Comparison of ENCODE assay signal across 2 cellular contexts in the genomic region with DNA sequence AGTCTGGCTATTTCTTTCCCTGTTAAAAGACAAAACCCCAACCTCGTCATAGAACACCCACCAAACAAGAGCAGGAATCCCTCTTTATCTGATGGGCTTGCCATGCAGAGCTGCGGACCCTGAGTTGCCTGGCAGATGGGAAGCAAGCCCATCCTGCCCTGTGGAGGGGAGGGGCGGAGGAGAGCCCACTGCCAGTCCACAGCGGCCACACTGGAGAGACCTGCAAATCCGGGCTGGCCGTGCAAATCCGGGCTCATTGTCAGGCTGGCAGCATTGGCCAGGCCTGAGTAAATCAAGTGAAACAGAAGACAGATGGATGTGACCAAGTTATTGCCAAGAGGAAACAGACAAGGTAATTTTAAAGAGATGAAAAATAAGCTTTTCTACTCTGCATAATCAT.
TF ChIP-seq lines count a peak whose summit lies in the region.

No MANE protein-coding gene starts in this region.

TF ChIP-seq in A549, 52 proteins besides CTCF, POLR2A, EP300 and RAD21:
- TF ChIP-seq EHF (CRISPR knock-in tag; IDR thresholded peaks at IDR 0.05) (no peak), BCL3 (IDR thresholded peaks at IDR 0.05) (no peak), HOXB13 (CRISPR knock-in tag; IDR thresholded peaks at IDR 0.05; ENCODE audit: low read depth) (no peak), CEBPB (IDR thresholded peaks at IDR 0.05) (no peak), HDAC2 (IDR thresholded peaks at IDR 0.05) (no peak), ZSCAN20 (CRISPR knock-in tag; IDR thresholded peaks at IDR 0.05) (no peak), ESRRA (IDR thresholded peaks at IDR 0.05; ENCODE audit: borderline replicate concordance, low read length) (no peak), POLR2AphosphoS2 (conservative IDR thresholded peaks at IDR 0.05; ENCODE audit: low read length) (no peak), ZC3H11A (IDR thresholded peaks at IDR 0.05) (no peak), KDM5A (IDR thresholded peaks at IDR 0.05) (no peak), PHF8 (IDR thresholded peaks at IDR 0.05; ENCODE audit: borderline replicate concordance, low read depth) (no peak), EHMT2 (IDR thresholded peaks at IDR 0.05; ENCODE audit: low read depth) (no peak), TFCP2L1 (CRISPR knock-in tag; IDR thresholded peaks at IDR 0.05) (no peak), SREBF2 (IDR thresholded peaks at IDR 0.05) (no peak), CBX8 (IDR thresholded peaks at IDR 0.05) (no peak), HEYL (CRISPR knock-in tag; IDR thresholded peaks at IDR 0.05) (no peak), REST (IDR thresholded peaks at IDR 0.05) (no peak)
- TF ChIP-seq, protein P1, sequence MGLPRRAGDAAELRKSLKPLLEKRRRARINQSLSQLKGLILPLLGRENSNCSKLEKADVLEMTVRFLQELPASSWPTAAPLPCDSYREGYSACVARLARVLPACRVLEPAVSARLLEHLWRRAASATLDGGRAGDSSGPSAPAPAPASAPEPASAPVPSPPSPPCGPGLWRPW (IDR thresholded peaks at IDR 0.05): no peak
- TF ChIP-seq, protein P2, sequence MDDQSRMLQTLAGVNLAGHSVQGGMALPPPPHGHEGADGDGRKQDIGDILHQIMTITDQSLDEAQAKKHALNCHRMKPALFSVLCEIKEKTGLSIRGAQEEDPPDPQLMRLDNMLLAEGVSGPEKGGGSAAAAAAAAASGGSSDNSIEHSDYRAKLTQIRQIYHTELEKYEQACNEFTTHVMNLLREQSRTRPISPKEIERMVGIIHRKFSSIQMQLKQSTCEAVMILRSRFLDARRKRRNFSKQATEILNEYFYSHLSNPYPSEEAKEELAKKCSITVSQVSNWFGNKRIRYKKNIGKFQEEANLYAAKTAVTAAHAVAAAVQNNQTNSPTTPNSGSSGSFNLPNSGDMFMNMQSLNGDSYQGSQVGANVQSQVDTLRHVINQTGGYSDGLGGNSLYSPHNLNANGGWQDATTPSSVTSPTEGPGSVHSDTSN (IDR thresholded peaks at IDR 0.05): no peak

TF ChIP-seq in H1, 55 proteins besides CTCF, POLR2A, EP300 and RAD21:
- TF ChIP-seq CEBPB (IDR thresholded peaks at IDR 0.05; ENCODE audit: low read depth, low read length) (no peak), CHD1 (IDR thresholded peaks at IDR 0.05; ENCODE audit: low read depth, low read length) (no peak), TAF7 (optimal IDR thresholded peaks at IDR 0.05; ENCODE audit: borderline replicate concordance, low read depth, low read length) (no peak), ZNF274 (IDR thresholded peaks at IDR 0.05; ENCODE audit: borderline replicate concordance, extremely low read depth, low read length) (no peak), PHF8 (conservative IDR thresholded peaks at IDR 0.05; ENCODE audit: low read depth, low read length) (no peak), NRF1 (IDR thresholded peaks at IDR 0.05; ENCODE audit: low read depth, low read length) (no peak), TBP (IDR thresholded peaks at IDR 0.05; ENCODE audit: low read depth, low read length) (no peak), SIRT6 (IDR thresholded peaks at IDR 0.05; ENCODE audit: low read length) (no peak), FOSL1 (IDR thresholded peaks at IDR 0.05; ENCODE audit: insufficient read depth, low read depth, low read length) (no peak), HDAC6 (IDR thresholded peaks at IDR 0.05; ENCODE audit: low read depth, low read length) (no peak), CHD2 (IDR thresholded peaks at IDR 0.05; ENCODE audit: low read length) (no peak), JUN (IDR thresholded peaks at IDR 0.05; ENCODE audit: low read depth, low read length) (no peak), SP1 (IDR thresholded peaks at IDR 0.05; ENCODE audit: low read depth, low read length) (no peak), SAP30 (IDR thresholded peaks at IDR 0.05; ENCODE audit: insufficient read depth, insufficient replicate concordance, low read length) (no peak), TAF1 (IDR thresholded peaks at IDR 0.05; ENCODE audit: low read depth, low read length) (no peak)
TF ChIP-seq in H1: peak in this region for 0.
